In the genomic region with DNA sequence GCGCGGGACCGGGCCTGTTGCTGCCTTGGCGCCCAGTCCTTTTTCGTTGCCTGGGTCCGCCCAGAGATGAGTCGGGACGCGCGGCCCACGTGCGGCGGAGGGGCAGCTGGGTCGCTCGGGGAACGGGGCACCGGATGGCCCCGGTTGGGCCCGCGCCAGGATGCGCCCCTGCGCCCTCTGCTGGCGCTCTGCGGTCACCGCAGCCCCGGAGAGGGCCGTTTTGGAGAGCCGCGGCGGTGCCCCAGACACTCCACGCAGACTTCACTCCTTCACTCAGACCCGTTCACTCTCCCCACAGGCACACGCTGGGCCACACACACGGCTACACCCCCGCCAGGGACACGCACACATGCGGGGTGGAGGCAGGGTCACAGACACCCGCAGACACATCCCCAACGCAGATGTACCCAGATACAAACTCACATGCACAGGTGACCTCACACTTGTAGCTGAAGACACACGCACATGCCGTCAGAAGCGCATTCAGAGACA, we compare ENCODE assay signal across 1 cellular context.
A peak's percentile ranks its signal among the peaks of the same experiment; 100 is the strongest.
TF ChIP-seq lines count a peak whose summit lies in the region.

No MANE protein-coding gene starts in this region.

TF ChIP-seq in K562, 482 proteins besides CTCF, POLR2A, EP300 and RAD21 (continued from another document and continues in another):
- TF ChIP-seq HDGF (IDR thresholded peaks at IDR 0.05): peak; percentile 83
- TF ChIP-seq SIN3A (IDR thresholded peaks at IDR 0.05; ENCODE audit: borderline replicate concordance in 2 of 2, control insufficient read depth in 1 of 2, low read depth in 2 of 2, low read length in 2 of 2): peak in 1 of 2 experiments; percentile 56; a peak in 1 of 4 replicates
- no peak for TF ChIP-seq FOS (IDR thresholded peaks at IDR 0.05; ENCODE audit: extremely low read depth, insufficient read length)
- TF ChIP-seq, protein P1, sequence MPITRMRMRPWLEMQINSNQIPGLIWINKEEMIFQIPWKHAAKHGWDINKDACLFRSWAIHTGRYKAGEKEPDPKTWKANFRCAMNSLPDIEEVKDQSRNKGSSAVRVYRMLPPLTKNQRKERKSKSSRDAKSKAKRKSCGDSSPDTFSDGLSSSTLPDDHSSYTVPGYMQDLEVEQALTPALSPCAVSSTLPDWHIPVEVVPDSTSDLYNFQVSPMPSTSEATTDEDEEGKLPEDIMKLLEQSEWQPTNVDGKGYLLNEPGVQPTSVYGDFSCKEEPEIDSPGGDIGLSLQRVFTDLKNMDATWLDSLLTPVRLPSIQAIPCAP (CRISPR knock-in tag; IDR thresholded peaks at IDR 0.05; ENCODE audit: borderline replicate concordance): no peak
- 0 out of 2 replicates have a peak, but pooled peaks have one; percentile 34 for TF ChIP-seq SP1 (CRISPR knock-in tag; IDR thresholded peaks at IDR 0.05)
- TF ChIP-seq ZNF740 (CRISPR knock-in tag; IDR thresholded peaks at IDR 0.05): no peak; the same call in 1 of the 2 replicates
- TF ChIP-seq ZNF740 (tag; IDR thresholded peaks at IDR 0.05): peak in 1 of 2 experiments; percentile 59; a peak in 2 of 4 replicates
- peak; percentile 44 for TF ChIP-seq FIP1L1 (IDR thresholded peaks at IDR 0.05; ENCODE audit: low read depth, low read length, poor library complexity, severe bottlenecking)
- no peak for TF ChIP-seq CEBPZ (IDR thresholded peaks at IDR 0.05; ENCODE audit: borderline replicate concordance, low read depth, low read length)
- TF ChIP-seq, protein P2, sequence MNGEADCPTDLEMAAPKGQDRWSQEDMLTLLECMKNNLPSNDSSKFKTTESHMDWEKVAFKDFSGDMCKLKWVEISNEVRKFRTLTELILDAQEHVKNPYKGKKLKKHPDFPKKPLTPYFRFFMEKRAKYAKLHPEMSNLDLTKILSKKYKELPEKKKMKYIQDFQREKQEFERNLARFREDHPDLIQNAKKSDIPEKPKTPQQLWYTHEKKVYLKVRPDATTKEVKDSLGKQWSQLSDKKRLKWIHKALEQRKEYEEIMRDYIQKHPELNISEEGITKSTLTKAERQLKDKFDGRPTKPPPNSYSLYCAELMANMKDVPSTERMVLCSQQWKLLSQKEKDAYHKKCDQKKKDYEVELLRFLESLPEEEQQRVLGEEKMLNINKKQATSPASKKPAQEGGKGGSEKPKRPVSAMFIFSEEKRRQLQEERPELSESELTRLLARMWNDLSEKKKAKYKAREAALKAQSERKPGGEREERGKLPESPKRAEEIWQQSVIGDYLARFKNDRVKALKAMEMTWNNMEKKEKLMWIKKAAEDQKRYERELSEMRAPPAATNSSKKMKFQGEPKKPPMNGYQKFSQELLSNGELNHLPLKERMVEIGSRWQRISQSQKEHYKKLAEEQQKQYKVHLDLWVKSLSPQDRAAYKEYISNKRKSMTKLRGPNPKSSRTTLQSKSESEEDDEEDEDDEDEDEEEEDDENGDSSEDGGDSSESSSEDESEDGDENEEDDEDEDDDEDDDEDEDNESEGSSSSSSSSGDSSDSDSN (IDR thresholded peaks at IDR 0.05; ENCODE audit: borderline replicate concordance in 1 of 2, low read depth in 2 of 2, low read length in 2 of 2): peak in 1 of 2 experiments; percentile 32; a peak in 1 of 4 replicates
- TF ChIP-seq ZNF76 (CRISPR knock-in tag; IDR thresholded peaks at IDR 0.05; ENCODE audit: borderline replicate concordance): no peak
- peak; percentile 20; the same call in 1 of the 2 replicates for TF ChIP-seq ATF3 (IDR thresholded peaks at IDR 0.05)
- TF ChIP-seq ATF3 (CRISPR knock-in tag; conservative IDR thresholded peaks at IDR 0.05): no peak
- TF ChIP-seq RREB1 (CRISPR knock-in tag; IDR thresholded peaks at IDR 0.05): 0 out of 2 replicates have a peak, but pooled peaks have one; percentile 29
- TF ChIP-seq NCOR1 (IDR thresholded peaks at IDR 0.05): no peak
- peak; percentile 42; the same call in 1 of the 2 replicates for TF ChIP-seq KLF16 (IDR thresholded peaks at IDR 0.05)
- TF ChIP-seq IRF9 (tag; IDR thresholded peaks at IDR 0.05): no peak
- no peak for TF ChIP-seq ZBTB8A (IDR thresholded peaks at IDR 0.05; ENCODE audit: partially characterized antibody)
- TF ChIP-seq NR2C2 (CRISPR knock-in tag; IDR thresholded peaks at IDR 0.05): peak; percentile 34; the same call in 1 of the 2 replicates
- peak; percentile 57; the same call in 1 of the 2 replicates for TF ChIP-seq NR2C2 (tag; IDR thresholded peaks at IDR 0.05)
- TF ChIP-seq ETS1 (conservative IDR thresholded peaks at IDR 0.05; ENCODE audit: control insufficient read depth, low read depth, low read length): peak; percentile 61
- peak; percentile 68 for TF ChIP-seq CTBP1 (IDR thresholded peaks at IDR 0.05; ENCODE audit: borderline replicate concordance)
- peak; percentile 38; the same call in 1 of the 2 replicates for TF ChIP-seq GABPA (tag; conservative IDR thresholded peaks at IDR 0.05; ENCODE audit: low read depth)
- TF ChIP-seq CREM (IDR thresholded peaks at IDR 0.05; ENCODE audit: low read depth): peak; percentile 54; the same call in 1 of the 2 replicates
- TF ChIP-seq HNRNPK (IDR thresholded peaks at IDR 0.05; ENCODE audit: low read depth, low read length, poor library complexity, severe bottlenecking): peak; percentile 53
- peak in 1 of 3 experiments; percentile 44; a peak in 1 of 6 replicates for TF ChIP-seq ZBTB11 (CRISPR knock-in tag; IDR thresholded peaks at IDR 0.05)
- peak; percentile 68 for TF ChIP-seq ZNF24 (IDR thresholded peaks at IDR 0.05)
- no peak for TF ChIP-seq ZBTB26 (CRISPR knock-in tag; IDR thresholded peaks at IDR 0.05)
- no peak for TF ChIP-seq ZNF146 (CRISPR knock-in tag; IDR thresholded peaks at IDR 0.05; ENCODE audit: unreplicated experiment)
- TF ChIP-seq KLF1 (tag; IDR thresholded peaks at IDR 0.05): peak; percentile 98
